18 cellular contexts compared by ENCODE assay signal in genomic region chr1:99334991-99335390, GRCh38.
DNase-seq lines count a peak whose midpoint lies in the region; ATAC-seq, FAIRE-seq and TF ChIP-seq lines count a peak whose summit lies in the region.
"Had no signal": no experiment of that assay in that cellular context is flagged by ENCODE, and none has a peak within 500 bp of the region (broad histone marks: within the 10 kb centered on the region; RNA-seq: fewer than 3 reads in every experiment).

No MANE protein-coding gene starts in this region.

- H3K9me3 ChIP-seq in transverse colon: no peaks in the 10 kb centered on the region

- TF ChIP-seq CTCF in D721Med (IDR thresholded peaks at IDR 0.05; ENCODE audit: insufficient read depth, missing control alignments): no peak
- no peak for TF ChIP-seq CTCF in VCaP (conservative IDR thresholded peaks at IDR 0.05)
- no peak for TF ChIP-seq CTCF in transverse colon (IDR thresholded peaks at IDR 0.05)

- peak overlapping the region; percentile 56 for H3K27ac ChIP-seq in VCaP
- H3K27ac ChIP-seq in transverse colon: peak overlapping the region in 3 of 4 donors; percentile 4 to 63 (median 58)

- H3K36me3 ChIP-seq in transverse colon: no peaks in the 10 kb centered on the region

- ATAC-seq in left colon (peak; percentile 96), GM19023 (IDR thresholded peaks at IDR 0.05; ENCODE audit: unreplicated experiment) (no peak)
- ATAC-seq: GM12878, GM23338, HCT116 had no signal

- H3K4me1 ChIP-seq in transverse colon: no peaks in the 10 kb centered on the region

- no peak overlapping the region for H3K4me3 ChIP-seq in transverse colon
- H3K4me3 ChIP-seq: GM12878, GM23338 had no signal

- FAIRE-seq in D721Med (lab: Jason Lieb, UNC): peak; percentile 29
- FAIRE-seq: GM12878 had no signal

- H3K27me3 ChIP-seq in transverse colon: no peaks in the 10 kb centered on the region

- TF ChIP-seq POLR2A in transverse colon (IDR thresholded peaks at IDR 0.05): no peak

- TF ChIP-seq EP300 in transverse colon (IDR thresholded peaks at IDR 0.05; ENCODE audit: low read depth): no peak

- DNase-seq in D721Med (ENCODE audit: insufficient read length, low spot score) (no peak), left colon (no peak), transverse colon (no peak), ecto neural progenitor cell (ENCODE audit: low spot score) (no peak), GDM1 (lab: John Stamatoyannopoulos, UW) (no peak)
- DNase-seq: C1 segment of cervical spinal cord; CD4-positive, alpha-beta memory T cell; COR-L47; DMS 273 treated with DMSO at 0.1 percent for 48 hours; DMS79; EL; GF-D8; H9 had no signal

- in situ Hi-C loops in transverse colon (cut with MboI; ENCODE audit: low pct_ligation_motif_present in 1 of 4, low pct_unique_long_range_greater_than_20kb in 1 of 4, low sequenced_read_pairs in 3 of 4): no loop called here

- WGBS in transverse colon (ENCODE audit: low coverage in 1 of 2), 2 donors: 36 to 47% methylated on average over 5 of the region's 5 CpGs

- intact Hi-C loops in left colon (cut with DNase I, micrococcal nuclease): no loop called here
- intact Hi-C loops in transverse colon (cut with DNase I; ENCODE audit: low total_unique reads): no loop called here
